In the genomic region with DNA sequence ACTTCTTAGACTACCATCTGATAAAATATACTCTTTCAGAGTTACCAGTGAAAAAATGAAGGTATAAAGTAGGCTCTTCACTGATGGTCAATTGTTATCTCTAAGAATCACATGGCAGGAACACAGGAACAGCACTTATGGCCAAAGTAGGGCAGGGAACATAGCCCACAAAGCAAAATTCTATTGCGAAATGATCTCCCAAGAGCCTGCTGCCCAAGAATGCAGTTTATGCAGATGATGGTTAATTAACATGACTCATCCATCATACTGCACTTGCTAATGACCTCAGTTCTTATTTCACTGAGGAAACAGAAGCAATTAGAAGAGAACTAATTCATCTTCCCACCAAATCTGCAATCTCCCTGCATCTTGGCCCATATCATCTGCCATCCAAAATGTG, we compare ENCODE assay signal across 14 cellular contexts.
DNase-seq lines count a peak whose midpoint lies in the region; ATAC-seq, FAIRE-seq and TF ChIP-seq lines count a peak whose summit lies in the region.
"Had no signal": no experiment of that assay in that cellular context is flagged by ENCODE, and none has a peak within 500 bp of the region (broad histone marks: within the 10 kb centered on the region; RNA-seq: fewer than 3 reads in every experiment).

No MANE protein-coding gene starts in this region.

- H3K4me1 ChIP-seq in SK-N-SH (ENCODE audit: control insufficient read depth in 1 of 2, insufficient read depth in 2 of 2, low read depth in 1 of 2, low read length in 1 of 2), result no peaks in the 10 kb centered on the region; a peak in 1 of 4 replicates
- peaks cover 0 to 4% (median 4%) of the 10 kb centered on the region in 4 experiments; a peak in 3 of 7 replicates for H3K4me1 ChIP-seq in H1 (replicated peaks in 1 of 4; ENCODE audit: control insufficient read depth in 3 of 4, insufficient read depth in 4 of 4, low read length in 3 of 4)
- no peaks in the 10 kb centered on the region for H3K4me1 ChIP-seq in mesendoderm (ENCODE audit: control insufficient read depth, low read depth, low read length)
- H3K4me1 ChIP-seq: uterus had no signal

- ATAC-seq in SK-N-SH treated with all-trans-retinoic acid at 6 μM for 48 hours, result no peak
- ATAC-seq: right cardiac atrium had no signal

- CTCF ChIA-PET in SK-N-SH (lab: Yijun Ruan, JAX) (no interaction called here), H1 (lab: Charles Lee; ENCODE audit: partially characterized antibody) (no interaction called here)

- H2BK5ac ChIP-seq in H1 (ENCODE audit: low read depth, low read length), result no peak overlapping the region
- H2BK5ac ChIP-seq in mesendoderm (ENCODE audit: low read length), result no peak overlapping the region

- H3K27me3 ChIP-seq in SK-N-SH (ENCODE audit: insufficient read depth) (no peaks in the 10 kb centered on the region), H1 (replicated peaks in 1 of 4; ENCODE audit: control insufficient read depth in 3 of 4, extremely low read depth in 1 of 4, insufficient read depth in 3 of 4, low read length in 3 of 4) (no peaks in the 10 kb centered on the region), mesendoderm (ENCODE audit: insufficient read depth, low read length, poor library complexity) (no peaks in the 10 kb centered on the region)
- H3K27me3 ChIP-seq: hepatocyte, uterus had no signal

- H3K56ac ChIP-seq in H1 (replicated peaks; ENCODE audit: insufficient read length, low read depth, low read length), result no peak overlapping the region
- H3K56ac ChIP-seq in mesendoderm (ENCODE audit: low read length), result no peak overlapping the region

- DNase-seq in SK-N-SH (no peak), NB4 (ENCODE audit: low read depth) (peak; percentile 90), H1 (ENCODE audit: low read depth in 1 of 2, low spot score in 2 of 2) (no peak), mesendoderm (peak; percentile 68), pons (ENCODE audit: low spot score) (no peak), RPMI8226 (no peak)
- DNase-seq in central memory CD4-positive, alpha-beta T cell, result no peak
- DNase-seq: GF-D8, right cardiac atrium, uterus had no signal

- H3K79me2 ChIP-seq in SK-N-SH (ENCODE audit: insufficient read depth) (no peaks in the 10 kb centered on the region), H1 (ENCODE audit: control insufficient read depth in 1 of 2, insufficient read depth in 2 of 2, low read length in 2 of 2) (no peaks in the 10 kb centered on the region; a peak in 1 of 4 replicates), mesendoderm (ENCODE audit: control insufficient read depth, insufficient read depth, low read length) (no peaks in the 10 kb centered on the region)
- H3K79me2 ChIP-seq: hepatocyte had no signal

- POLR2A ChIA-PET in SK-N-SH (lab: Yijun Ruan, JAX) (no interaction called here), H1 (lab: Charles Lee; ENCODE audit: partially characterized antibody) (no interaction called here)

- no peaks in the 10 kb centered on the region; the same call in 1 of the 2 replicates for H3K79me1 ChIP-seq in H1 (ENCODE audit: low read depth, low read length)
- no peaks in the 10 kb centered on the region for H3K79me1 ChIP-seq in mesendoderm (ENCODE audit: low read length)

- no peaks in the 10 kb centered on the region for H3K9me3 ChIP-seq in SK-N-SH
- no peaks in the 10 kb centered on the region for H3K9me3 ChIP-seq in H1 (ENCODE audit: insufficient read depth in 2 of 2, low read depth in 1 of 2, low read length in 1 of 2)
- H3K9me3 ChIP-seq: uterus had no signal

- no peak overlapping the region for H2BK20ac ChIP-seq in H1 (ENCODE audit: low read length)

- no peaks in the 10 kb centered on the region for H3K36me3 ChIP-seq in SK-N-SH (replicated peaks in 1 of 2; ENCODE audit: control insufficient read depth in 1 of 2, insufficient read depth in 2 of 2, low read length in 1 of 2)
- H3K36me3 ChIP-seq in H1 (ENCODE audit: control insufficient read depth in 2 of 4, insufficient read depth in 4 of 4, low read length in 3 of 4), result no peaks in the 10 kb centered on the region
- H3K36me3 ChIP-seq in mesendoderm (ENCODE audit: control insufficient read depth, insufficient read depth, low read length), result no peaks in the 10 kb centered on the region
- H3K36me3 ChIP-seq: uterus had no signal

- H3K9ac ChIP-seq in SK-N-SH (no peak overlapping the region), H1 (replicated peaks in 1 of 4; ENCODE audit: extremely low read depth in 1 of 4, low read depth in 3 of 4, low read length in 3 of 4) (no peak overlapping the region), mesendoderm (ENCODE audit: low read length) (no peak overlapping the region)

- no peaks in the 10 kb centered on the region for H3F3A ChIP-seq in SK-N-SH (replicated peaks; ENCODE audit: insufficient read depth)

- TF ChIP-seq CTCF in SK-N-SH (IDR thresholded peaks at IDR 0.05) (no peak), NB4 (IDR thresholded peaks at IDR 0.05; ENCODE audit: low read depth, low read length) (no peak), H1 (IDR thresholded peaks at IDR 0.05; ENCODE audit: control extremely low read depth in 1 of 3, insufficient read depth in 1 of 3, low read depth in 1 of 3, low read length in 3 of 3) (no peak)

- H2AK5ac ChIP-seq in H1 (ENCODE audit: low read depth, low read length), result no peak overlapping the region
- H2AK5ac ChIP-seq in mesendoderm (ENCODE audit: low read length), result no peak overlapping the region

- no peak for TF ChIP-seq POLR2A in NB4 (IDR thresholded peaks at IDR 0.05; ENCODE audit: extremely low read depth, insufficient read length)
- TF ChIP-seq POLR2A in H1 (IDR thresholded peaks at IDR 0.05; ENCODE audit: control extremely low read depth in 1 of 2, low read depth in 2 of 2, low read length in 2 of 2), result no peak

- H3K4me3 ChIP-seq in SK-N-SH (ENCODE audit: low read depth in 2 of 2, low read length in 1 of 2) (no peak overlapping the region), NB4 (ENCODE audit: low read depth, low read length) (no peak overlapping the region), H1 (ENCODE audit: extremely low read depth in 1 of 4, insufficient read depth in 2 of 4, low read depth in 3 of 4, low read length in 4 of 4) (no peak overlapping the region), mesendoderm (ENCODE audit: low read length) (no peak overlapping the region)
- H3K4me3 ChIP-seq: hepatocyte, uterus had no signal

- H3K14ac ChIP-seq in H1 (ENCODE audit: insufficient read length), result no peak overlapping the region

- H3K23ac ChIP-seq in H1 (ENCODE audit: insufficient read length) (no peak overlapping the region), mesendoderm (ENCODE audit: low read length) (no peak overlapping the region)

- WGBS in SK-N-SH (ENCODE audit: low lambda C conversion rate), result 50% methylated on average over 1 of the region's 1 CpG
- WGBS in H1 (ENCODE audit: extremely low coverage in 1 of 2, insufficient coverage in 1 of 2, insufficient read length in 1 of 2, insufficient replicate concordance in 2 of 2, low coverage in 1 of 2, low lambda C conversion rate in 2 of 2, missing lambda C conversion rate in 1 of 2), 2 experiments, result 95% methylated on average over 1 of the region's 1 CpG; no CpG with 5 or more reads in 1 of the 2 experiments
- WGBS in mesendoderm (ENCODE audit: extremely low coverage, insufficient coverage, low lambda C conversion rate), result no CpG with 5 or more reads among the region's 1 CpG

- no peak overlapping the region for H4K8ac ChIP-seq in H1 (ENCODE audit: extremely low read depth, insufficient read depth, low read length)
- H4K8ac ChIP-seq in mesendoderm (ENCODE audit: low read depth, low read length), result no peak overlapping the region

- H4K20me1 ChIP-seq in SK-N-SH (ENCODE audit: insufficient read depth), result no peaks in the 10 kb centered on the region
- H4K20me1 ChIP-seq in H1 (replicated peaks in 1 of 2; ENCODE audit: control insufficient read depth in 1 of 2, insufficient read depth in 2 of 2, low read length in 2 of 2), result peaks cover 0 to 2% of the 10 kb centered on the region in 2 experiments

- no peak for FAIRE-seq in H1 (lab: Jason Lieb, UNC)
- FAIRE-seq: endometrium, H54 had no signal

- no peaks in the 10 kb centered on the region for H3K9me2 ChIP-seq in SK-N-SH

- no peak overlapping the region for H2BK12ac ChIP-seq in H1 (ENCODE audit: low read depth, low read length)

- H4K91ac ChIP-seq in H1 (replicated peaks; ENCODE audit: insufficient read length, low read length), result no peak overlapping the region

- H3K4me2 ChIP-seq in SK-N-SH, result no peak overlapping the region
- no peak overlapping the region for H3K4me2 ChIP-seq in H1 (ENCODE audit: insufficient read depth in 1 of 2, low read depth in 2 of 2, low read length in 2 of 2)
- no peak overlapping the region for H3K4me2 ChIP-seq in mesendoderm (ENCODE audit: low read length)
- H3K4me2 ChIP-seq: hepatocyte had no signal

- no peak overlapping the region for H3K18ac ChIP-seq in H1 (ENCODE audit: extremely low read depth, low read length)
- no peak overlapping the region for H3K18ac ChIP-seq in mesendoderm (ENCODE audit: low read length)

- H4K5ac ChIP-seq in H1 (ENCODE audit: insufficient read length, low read depth, low read length) (no peak overlapping the region), mesendoderm (ENCODE audit: low read length) (no peak overlapping the region)

- no peaks in the 10 kb centered on the region for H3K23me2 ChIP-seq in H1 (ENCODE audit: low read depth, low read length)

- no peak overlapping the region for H2BK15ac ChIP-seq in H1 (ENCODE audit: low read length)
- no peak overlapping the region for H2BK15ac ChIP-seq in mesendoderm (replicated peaks; ENCODE audit: low read depth)

- TF ChIP-seq EP300 in SK-N-SH (IDR thresholded peaks at IDR 0.05; ENCODE audit: borderline replicate concordance in 1 of 2, low read depth in 1 of 2, low read length in 1 of 2) (no peak), H1 (IDR thresholded peaks at IDR 0.05; ENCODE audit: borderline replicate concordance in 1 of 2, low read depth in 2 of 2, low read length in 2 of 2) (no peak)

- no peak overlapping the region for H3K27ac ChIP-seq in SK-N-SH (ENCODE audit: low read depth in 2 of 2, low read length in 1 of 2)
- no peak overlapping the region for H3K27ac ChIP-seq in H1 (ENCODE audit: low read depth, low read length)
- H3K27ac ChIP-seq in mesendoderm (ENCODE audit: low read depth, low read length), result no peak overlapping the region
- H3K27ac ChIP-seq: hepatocyte, uterus had no signal

- no peak overlapping the region for H2BK120ac ChIP-seq in H1 (replicated peaks; ENCODE audit: low read depth, low read length)
- H2BK120ac ChIP-seq in mesendoderm (ENCODE audit: low read depth, low read length), result no peak overlapping the region

- H2AFZ ChIP-seq in SK-N-SH (ENCODE audit: low read depth), result no peak overlapping the region
- H2AFZ ChIP-seq in H1 (ENCODE audit: low read length), result no peak overlapping the region
- H2AFZ ChIP-seq: hepatocyte had no signal

- TF ChIP-seq RAD21 in SK-N-SH (IDR thresholded peaks at IDR 0.05; ENCODE audit: low read length) (no peak), H1 (IDR thresholded peaks at IDR 0.05 in 1 of 2, conservative IDR thresholded peaks at IDR 0.05 in 1 of 2; ENCODE audit: low read depth in 2 of 2, low read length in 2 of 2) (no peak)

- no peak overlapping the region for H3K4ac ChIP-seq in H1 (replicated peaks; ENCODE audit: insufficient read length, low read depth, low read length)
- H3K4ac ChIP-seq in mesendoderm (ENCODE audit: low read depth, low read length), result no peak overlapping the region

TF ChIP-seq in SK-N-SH, 30 proteins besides CTCF, POLR2A, EP300 and RAD21 (continues in another document):
- TF ChIP-seq TAF1 (IDR thresholded peaks at IDR 0.05; ENCODE audit: borderline replicate concordance, low read depth, low read length), result no peak

TF ChIP-seq in H1, 55 proteins besides CTCF, POLR2A, EP300 and RAD21 (continues in another document):
- peak; percentile 93 for TF ChIP-seq CEBPB (IDR thresholded peaks at IDR 0.05; ENCODE audit: low read depth, low read length)

Comparison
In these comparisons a context has a peak if more than half of its experiments do, and no peak if none do; other contexts are left out.
1. DNase-seq: peak in NB4 (single experiment) and mesendoderm (single experiment); none in SK-N-SH (single experiment), H1 (0 of 2), pons (single experiment), central memory CD4-positive, alpha-beta T cell (single experiment) and RPMI8226 (single experiment).